Comparison of ENCODE assay signal across 8 cellular contexts in genomic region chr19:42596391-42597071, GRCh38. TPM values are rescaled to one million over a fixed set of nuclear protein-coding genes. Genes with fewer than 3 reads are reported as not detected.
A peak's percentile ranks its signal among the peaks of the same experiment; 100 is the strongest.
DNase-seq lines count a peak whose midpoint lies in the region; ATAC-seq and TF ChIP-seq lines count a peak whose summit lies in the region.

No MANE protein-coding gene starts in this region.

- no peak overlapping the region for H3K4me3 Mint-ChIP-seq in activated T-helper 1 cell treated with anti-CD3 and anti-CD28 coated beads, Interleukin-12 subunit alpha, Interleukin-12 subunit beta, Interleukin-2, Interleukin-4 antibody, amounts not matched to agents 30 ng/mL and 10 ng/mL and 1 ng/mL, durations not matched to agents 14 hours and 24 hours and 36 hours
- no peak overlapping the region for H3K4me3 Mint-ChIP-seq in activated naive CD8-positive, alpha-beta T cell treated with anti-CD3 and anti-CD28 coated beads, Interleukin-2, amount 10 ng/mL, durations not matched to agents 7 days and 5 days
- H3K4me3 Mint-ChIP-seq in immature natural killer cell, result no peak overlapping the region

- no peaks in the 10 kb centered on the region for H3K4me1 Mint-ChIP-seq in activated T-helper 1 cell treated with anti-CD3 and anti-CD28 coated beads, Interleukin-12 subunit alpha, Interleukin-12 subunit beta, Interleukin-2, Interleukin-4 antibody, amounts not matched to agents 30 ng/mL and 10 ng/mL and 1 ng/mL, durations not matched to agents 14 hours and 24 hours and 36 hours (ENCODE audit: low read depth)
- no peaks in the 10 kb centered on the region for H3K4me1 Mint-ChIP-seq in activated naive CD8-positive, alpha-beta T cell treated with anti-CD3 and anti-CD28 coated beads, Interleukin-2, amount 10 ng/mL, durations not matched to agents 7 days and 5 days
- H3K4me1 Mint-ChIP-seq in immature natural killer cell, result no peaks in the 10 kb centered on the region

- H3F3A ChIP-seq in PC-3 (ENCODE audit: low read length, unreplicated experiment), result no peaks in the 10 kb centered on the region

- H3K27me3 ChIP-seq in PC-3 (ENCODE audit: low read length), result peaks cover under 1% of the 10 kb centered on the region; the same call in 1 of the 2 replicates

- TF ChIP-seq POLR2A in GM18505 (IDR thresholded peaks at IDR 0.05; ENCODE audit: borderline replicate concordance, extremely low read depth, insufficient read depth, insufficient read length), result no peak

- peak overlapping the region; percentile 50; the same call in 1 of the 2 replicates for H2AFZ ChIP-seq in PC-3 (ENCODE audit: low read length)

- no peaks in the 10 kb centered on the region for H3K36me3 Mint-ChIP-seq in activated T-helper 1 cell treated with anti-CD3 and anti-CD28 coated beads, Interleukin-12 subunit alpha, Interleukin-12 subunit beta, Interleukin-2, Interleukin-4 antibody, amounts not matched to agents 30 ng/mL and 10 ng/mL and 1 ng/mL, durations not matched to agents 14 hours and 24 hours and 36 hours (ENCODE audit: low read depth)
- no peaks in the 10 kb centered on the region for H3K36me3 Mint-ChIP-seq in activated naive CD8-positive, alpha-beta T cell treated with anti-CD3 and anti-CD28 coated beads, Interleukin-2, amount 10 ng/mL, durations not matched to agents 7 days and 5 days
- H3K36me3 Mint-ChIP-seq in immature natural killer cell, result no peaks in the 10 kb centered on the region

- POLR2A ChIA-PET in PC-3 (lab: Charles Lee; ENCODE audit: unreplicated experiment), result no interaction called here
- POLR2A ChIA-PET in activated naive CD8-positive, alpha-beta T cell treated with anti-CD3 and anti-CD28 coated beads, Interleukin-2, amount 10 ng/mL, durations not matched to agents 7 days and 5 days (lab: Charles Lee), result no interaction called here

- peaks cover 16% of the 10 kb centered on the region for H3K27me3 Mint-ChIP-seq in activated T-helper 1 cell treated with anti-CD3 and anti-CD28 coated beads, Interleukin-12 subunit alpha, Interleukin-12 subunit beta, Interleukin-2, Interleukin-4 antibody, amounts not matched to agents 30 ng/mL and 10 ng/mL and 1 ng/mL, durations not matched to agents 14 hours and 24 hours and 36 hours (ENCODE audit: insufficient read depth)
- H3K27me3 Mint-ChIP-seq in activated naive CD8-positive, alpha-beta T cell treated with anti-CD3 and anti-CD28 coated beads, Interleukin-2, amount 10 ng/mL, durations not matched to agents 7 days and 5 days, result peaks cover 18% of the 10 kb centered on the region
- H3K27me3 Mint-ChIP-seq in immature natural killer cell (ENCODE audit: low read depth in 3 of 3), result peaks cover 8 to 11% (median 8%) of the 10 kb centered on the region in 3 donors

- CTCF ChIA-PET in PC-3 (lab: Charles Lee), result no interaction called here

- no peak overlapping the region for H3K4me2 ChIP-seq in PC-3 (ENCODE audit: low read length)

- peak; percentile 81 for TF ChIP-seq CTCF in PC-3 (conservative IDR thresholded peaks at IDR 0.05; ENCODE audit: low read depth, low read length)

- BruUV-seq in PC-3 (replicated peaks; lab: Mats Ljungman, UMichigan), result no TSS peak

- H3K4me1 ChIP-seq in PC-3 (ENCODE audit: insufficient read depth, low read length), result no peaks in the 10 kb centered on the region

- H3K9me2 ChIP-seq in PC-3 (replicated peaks; ENCODE audit: low read length), result no peaks in the 10 kb centered on the region

- no peaks in the 10 kb centered on the region for H3K9me3 Mint-ChIP-seq in activated T-helper 1 cell treated with anti-CD3 and anti-CD28 coated beads, Interleukin-12 subunit alpha, Interleukin-12 subunit beta, Interleukin-2, Interleukin-4 antibody, amounts not matched to agents 30 ng/mL and 10 ng/mL and 1 ng/mL, durations not matched to agents 14 hours and 24 hours and 36 hours
- H3K9me3 Mint-ChIP-seq in activated naive CD8-positive, alpha-beta T cell treated with anti-CD3 and anti-CD28 coated beads, Interleukin-2, amount 10 ng/mL, durations not matched to agents 7 days and 5 days, result no peaks in the 10 kb centered on the region
- H3K9me3 Mint-ChIP-seq in immature natural killer cell, result no peaks in the 10 kb centered on the region

- H3K4me3 ChIP-seq in PC-3 (ENCODE audit: low read length), result no peak overlapping the region

- no peaks in the 10 kb centered on the region for H4K20me1 ChIP-seq in PC-3 (ENCODE audit: low read length)

- no peaks in the 10 kb centered on the region for H3K36me3 ChIP-seq in PC-3 (ENCODE audit: low read depth, low read length)

- intact Hi-C loops in activated T-helper 1 cell treated with anti-CD3 and anti-CD28 coated beads, Interleukin-12 subunit alpha, Interleukin-12 subunit beta, Interleukin-2, Interleukin-4 antibody, amounts not matched to agents 30 ng/mL and 10 ng/mL and 1 ng/mL, durations not matched to agents 14 hours and 24 hours and 36 hours (cut with micrococcal nuclease), result loop anchor here (1.0 to 2.0 kb wide), 2 partner anchors 30 to 146 kb away; no protein-coding TSS in a partner anchor
- intact Hi-C loops in PC-3 (cut with micrococcal nuclease), result loop anchor here (2.0 kb wide), 1 partner anchor 34 kb away; no protein-coding TSS in a partner anchor

- no peaks in the 10 kb centered on the region for H3K79me2 ChIP-seq in PC-3 (ENCODE audit: low read length)

- no peak overlapping the region for H3K9ac ChIP-seq in PC-3 (ENCODE audit: low read length)

- no peak overlapping the region for H3K27ac Mint-ChIP-seq in activated T-helper 1 cell treated with anti-CD3 and anti-CD28 coated beads, Interleukin-12 subunit alpha, Interleukin-12 subunit beta, Interleukin-2, Interleukin-4 antibody, amounts not matched to agents 30 ng/mL and 10 ng/mL and 1 ng/mL, durations not matched to agents 14 hours and 24 hours and 36 hours
- no peak overlapping the region for H3K27ac Mint-ChIP-seq in activated naive CD8-positive, alpha-beta T cell treated with anti-CD3 and anti-CD28 coated beads, Interleukin-2, amount 10 ng/mL, durations not matched to agents 7 days and 5 days
- H3K27ac Mint-ChIP-seq in immature natural killer cell, result no peak overlapping the region

- H3K9me3 ChIP-seq in PC-3 (ENCODE audit: low read length), result no peaks in the 10 kb centered on the region

- DNase-seq in activated T-helper 1 cell treated with Interleukin-2 at 50 U/mL for 16 hours (ENCODE audit: low read depth) (peak; percentile 13), PC-3 (peak; percentile 24), immature natural killer cell (peak; percentile 21 to 27 (median 26))
- no peak for DNase-seq in activated T-helper 1 cell treated with anti-CD3 and anti-CD28 coated beads, Interleukin-12 subunit alpha, Interleukin-12 subunit beta, Interleukin-2, Interleukin-4 antibody, amounts not matched to agents 30 ng/mL and 10 ng/mL and 1 ng/mL, durations not matched to agents 14 hours and 24 hours and 36 hours (ENCODE audit: low spot score)
- DNase-seq in activated naive CD8-positive, alpha-beta T cell treated with anti-CD3 and anti-CD28 coated beads, Interleukin-2, amount 10 ng/mL, durations not matched to agents 7 days and 5 days, result peak; percentile 61
- DNase-seq in stimulated activated CD4-positive, alpha-beta T cell treated with anti-CD3 and anti-CD28 coated beads, Interleukin-2, amount 100 ng/mL, for 48 hours, result peak; percentile 41

- no peak overlapping the region for H3K27ac ChIP-seq in PC-3 (ENCODE audit: low read length)

- ATAC-seq in PC-3, result peak; percentile 48
- no peak for ATAC-seq in activated naive CD8-positive, alpha-beta T cell treated with anti-CD3 and anti-CD28 coated beads, Interleukin-2, amount 10 ng/mL, durations not matched to agents 7 days and 5 days (ENCODE audit: low read depth)
- ATAC-seq in GM19023 (IDR thresholded peaks at IDR 0.05; ENCODE audit: unreplicated experiment), result no peak
- no peak for ATAC-seq in GM18505 (IDR thresholded peaks at IDR 0.05; ENCODE audit: unreplicated experiment)

RNA-seq across cellular contexts. Expression of gene CEACAM8, which starts 1.8 kb away (rescaled TPM):
- total RNA-seq in activated T-helper 1 cell treated with anti-CD3 and anti-CD28 coated beads, Interleukin-12 subunit alpha, Interleukin-12 subunit beta, Interleukin-2, Interleukin-4 antibody, amounts not matched to agents 30 ng/mL and 10 ng/mL and 1 ng/mL, durations not matched to agents 14 hours and 24 hours and 36 hours, result not detected in 2 replicates
- not detected in 2 replicates for total RNA-seq in PC-3 (2014; rRNA removed)
- not detected for total RNA-seq in activated naive CD8-positive, alpha-beta T cell treated with anti-CD3 and anti-CD28 coated beads, Interleukin-2, amount 10 ng/mL, durations not matched to agents 7 days and 5 days
- polyA plus RNA-seq in immature natural killer cell, result not detected
